ENCODE assay signal across 31 cellular contexts in genomic region chr7:27418544-27418943, GRCh38.
"Had no signal": no experiment of that assay in that cellular context is flagged by ENCODE, and none has a peak within 500 bp of the region (broad histone marks: within the 10 kb centered on the region; RNA-seq: fewer than 3 reads in every experiment).

No MANE protein-coding gene starts in this region.

- H3K9me3 ChIP-seq: ascending aorta, esophagus squamous epithelium, neutrophil, ovary, uterus had no signal

- H3K4me1 Mint-ChIP-seq: activated CD4-positive, alpha-beta memory T cell treated with anti-CD3 and anti-CD28 coated beads, Interleukin-2, amount 10 ng/mL, durations not matched to agents 7 days and 5 days; activated CD4-positive, alpha-beta T cell treated with anti-CD3 and anti-CD28 coated beads, Interleukin-2, amount 10 ng/mL, durations not matched to agents 7 days and 5 days; activated naive CD4-positive, alpha-beta T cell treated with anti-CD3 and anti-CD28 coated beads, Interleukin-2, amount 10 ng/mL, durations not matched to agents 7 days and 5 days; activated naive CD8-positive, alpha-beta T cell treated with anti-CD3 and anti-CD28 coated beads, Interleukin-2, amount 10 ng/mL, durations not matched to agents 7 days and 5 days; brain; endodermal cell; naive B cell; stimulated activated effector memory CD8-positive, alpha-beta T cell treated with anti-CD3 and anti-CD28 coated beads, Interleukin-12 subunit alpha, Interleukin-12 subunit beta, amount 100 ng/mL, for 72 hours had no signal

- H3K36me3 ChIP-seq: ascending aorta, esophagus squamous epithelium, neutrophil, ovary, uterus had no signal

- H3K4me3 Mint-ChIP-seq: activated CD4-positive, alpha-beta memory T cell treated with anti-CD3 and anti-CD28 coated beads, Interleukin-2, amount 10 ng/mL, durations not matched to agents 7 days and 5 days; activated CD4-positive, alpha-beta T cell treated with anti-CD3 and anti-CD28 coated beads, Interleukin-2, amount 10 ng/mL, durations not matched to agents 7 days and 5 days; activated naive CD4-positive, alpha-beta T cell treated with anti-CD3 and anti-CD28 coated beads, Interleukin-2, amount 10 ng/mL, durations not matched to agents 7 days and 5 days; activated naive CD8-positive, alpha-beta T cell treated with anti-CD3 and anti-CD28 coated beads, Interleukin-2, amount 10 ng/mL, durations not matched to agents 7 days and 5 days; activated T-cell treated with anti-CD3 and anti-CD28 coated beads, Interleukin-2, amount 50 U/mL, for 24 hours; brain; endodermal cell; naive B cell; nephron progenitor cell; stimulated activated effector memory CD8-positive, alpha-beta T cell treated with anti-CD3 and anti-CD28 coated beads, Interleukin-12 subunit alpha, Interleukin-12 subunit beta, amount 100 ng/mL, for 72 hours; stimulated activated naive CD8-positive, alpha-beta T cell treated with anti-CD3 and anti-CD28 coated beads, Interleukin-15, Interleukin-2, amounts not matched to agents 100 ng/mL and 50 ng/mL, for 24 hours; type B pancreatic cell had no signal

- H3K36me3 Mint-ChIP-seq: activated naive CD4-positive, alpha-beta T cell treated with anti-CD3 and anti-CD28 coated beads, Interleukin-2, amount 10 ng/mL, durations not matched to agents 7 days and 5 days; activated naive CD8-positive, alpha-beta T cell treated with anti-CD3 and anti-CD28 coated beads, Interleukin-2, amount 10 ng/mL, durations not matched to agents 7 days and 5 days; brain; naive B cell; stimulated activated effector memory CD8-positive, alpha-beta T cell treated with anti-CD3 and anti-CD28 coated beads, Interleukin-12 subunit alpha, Interleukin-12 subunit beta, amount 100 ng/mL, for 72 hours; type B pancreatic cell had no signal

- DNase-seq: activated CD4-positive, alpha-beta memory T cell treated with anti-CD3 and anti-CD28 coated beads, Interleukin-2, amount 10 ng/mL, durations not matched to agents 7 days and 5 days; activated CD4-positive, alpha-beta T cell treated with anti-CD3 and anti-CD28 coated beads, Interleukin-2, amount 10 ng/mL, durations not matched to agents 7 days and 5 days; activated CD4-positive, CD25-positive, alpha-beta regulatory T cell treated with anti-CD3 and anti-CD28 coated beads, Interleukin-2, amount 50 U/mL, for 72 hours; activated CD8-positive, alpha-beta memory T cell treated with anti-CD3 and anti-CD28 coated beads, Interleukin-2, amount 50 U/mL, for 48 hours; activated gamma-delta T cell; activated naive CD4-positive, alpha-beta T cell treated with anti-CD3 and anti-CD28 coated beads, Interleukin-2, amount 10 ng/mL, durations not matched to agents 7 days and 5 days; activated naive CD8-positive, alpha-beta T cell treated with anti-CD3 and anti-CD28 coated beads, Interleukin-2, amount 10 ng/mL, durations not matched to agents 7 days and 5 days; activated T-cell treated with anti-CD3 and anti-CD28 coated beads, Interleukin-2, amount 50 U/mL, for 24 hours; cortex of kidney; endodermal cell; esophagus squamous epithelium; foreskin melanocyte; left cardiac atrium; mammary epithelial cell; naive B cell; nephron progenitor cell; ovary; stimulated activated CD4-positive, alpha-beta T cell treated with anti-CD3 and anti-CD28 coated beads, Interleukin-4, amount 100 ng/mL, for 24 hours; T1000; uterus had no signal

- H3K9me3 Mint-ChIP-seq: activated CD4-positive, alpha-beta memory T cell treated with anti-CD3 and anti-CD28 coated beads, Interleukin-2, amount 10 ng/mL, durations not matched to agents 7 days and 5 days; activated CD4-positive, alpha-beta T cell treated with anti-CD3 and anti-CD28 coated beads, Interleukin-2, amount 10 ng/mL, durations not matched to agents 7 days and 5 days; activated naive CD4-positive, alpha-beta T cell treated with anti-CD3 and anti-CD28 coated beads, Interleukin-2, amount 10 ng/mL, durations not matched to agents 7 days and 5 days; activated naive CD8-positive, alpha-beta T cell treated with anti-CD3 and anti-CD28 coated beads, Interleukin-2, amount 10 ng/mL, durations not matched to agents 7 days and 5 days; activated T-cell treated with anti-CD3 and anti-CD28 coated beads, Interleukin-2, amount 50 U/mL, for 24 hours; endodermal cell; naive B cell; nephron progenitor cell; stimulated activated effector memory CD8-positive, alpha-beta T cell treated with anti-CD3 and anti-CD28 coated beads, Interleukin-12 subunit alpha, Interleukin-12 subunit beta, amount 100 ng/mL, for 72 hours; stimulated activated naive CD8-positive, alpha-beta T cell treated with anti-CD3 and anti-CD28 coated beads, Interleukin-15, Interleukin-2, amounts not matched to agents 100 ng/mL and 50 ng/mL, for 24 hours; type B pancreatic cell had no signal

- ATAC-seq: left cardiac atrium; sciatic nerve; stimulated activated effector memory CD8-positive, alpha-beta T cell treated with anti-CD3 and anti-CD28 coated beads, Interleukin-12 subunit alpha, Interleukin-12 subunit beta, amount 100 ng/mL, for 72 hours had no signal

- H3K27me3 Mint-ChIP-seq: activated CD4-positive, alpha-beta memory T cell treated with anti-CD3 and anti-CD28 coated beads, Interleukin-2, amount 10 ng/mL, durations not matched to agents 7 days and 5 days; activated CD4-positive, alpha-beta T cell treated with anti-CD3 and anti-CD28 coated beads, Interleukin-2, amount 10 ng/mL, durations not matched to agents 7 days and 5 days; progenitor cell of endocrine pancreas; stimulated activated naive CD8-positive, alpha-beta T cell treated with anti-CD3 and anti-CD28 coated beads, Interleukin-15, Interleukin-2, amounts not matched to agents 100 ng/mL and 50 ng/mL, for 24 hours; type B pancreatic cell had no signal

- H3K4me1 ChIP-seq: ascending aorta, uterus had no signal

- H3K4me3 ChIP-seq: ascending aorta, esophagus squamous epithelium, ovary, skin epidermis, uterus had no signal

- H3K27me3 ChIP-seq: ascending aorta, esophagus squamous epithelium, neutrophil, ovary, uterus had no signal

- H3K27ac Mint-ChIP-seq: activated CD4-positive, alpha-beta memory T cell treated with anti-CD3 and anti-CD28 coated beads, Interleukin-2, amount 10 ng/mL, durations not matched to agents 7 days and 5 days; activated CD4-positive, alpha-beta T cell treated with anti-CD3 and anti-CD28 coated beads, Interleukin-2, amount 10 ng/mL, durations not matched to agents 7 days and 5 days; activated naive CD4-positive, alpha-beta T cell treated with anti-CD3 and anti-CD28 coated beads, Interleukin-2, amount 10 ng/mL, durations not matched to agents 7 days and 5 days; activated naive CD8-positive, alpha-beta T cell treated with anti-CD3 and anti-CD28 coated beads, Interleukin-2, amount 10 ng/mL, durations not matched to agents 7 days and 5 days; activated T-cell treated with anti-CD3 and anti-CD28 coated beads, Interleukin-2, amount 50 U/mL, for 24 hours; endodermal cell; naive B cell; nephron progenitor cell; stimulated activated effector memory CD8-positive, alpha-beta T cell treated with anti-CD3 and anti-CD28 coated beads, Interleukin-12 subunit alpha, Interleukin-12 subunit beta, amount 100 ng/mL, for 72 hours; stimulated activated naive CD8-positive, alpha-beta T cell treated with anti-CD3 and anti-CD28 coated beads, Interleukin-15, Interleukin-2, amounts not matched to agents 100 ng/mL and 50 ng/mL, for 24 hours; type B pancreatic cell had no signal

- H3K27ac ChIP-seq: ascending aorta, epithelial cell of prostate, esophagus squamous epithelium, neutrophil, ovary, skin epidermis, uterus had no signal

- FAIRE-seq: islet of Langerhans had no signal
